In genomic region chr19:54465367-54466109, GRCh38 we compare ENCODE assay signal across 1 cellular context.
TF ChIP-seq lines count a peak whose summit lies in the region.

No MANE protein-coding gene starts in this region.

TF ChIP-seq in IMR-90, 13 proteins besides CTCF, POLR2A, EP300 and RAD21 (continued from another document):
- TF ChIP-seq USF2 (IDR thresholded peaks at IDR 0.05; ENCODE audit: low read depth, low read length) (no peak), FOS (IDR thresholded peaks at IDR 0.05; ENCODE audit: low read depth, low read length) (no peak), RFX5 (IDR thresholded peaks at IDR 0.05; ENCODE audit: low read depth, low read length) (no peak), MAFK (IDR thresholded peaks at IDR 0.05; ENCODE audit: low read depth, low read length) (no peak), SMC3 (IDR thresholded peaks at IDR 0.05; ENCODE audit: low read depth, low read length) (no peak)
